In the genomic region with DNA sequence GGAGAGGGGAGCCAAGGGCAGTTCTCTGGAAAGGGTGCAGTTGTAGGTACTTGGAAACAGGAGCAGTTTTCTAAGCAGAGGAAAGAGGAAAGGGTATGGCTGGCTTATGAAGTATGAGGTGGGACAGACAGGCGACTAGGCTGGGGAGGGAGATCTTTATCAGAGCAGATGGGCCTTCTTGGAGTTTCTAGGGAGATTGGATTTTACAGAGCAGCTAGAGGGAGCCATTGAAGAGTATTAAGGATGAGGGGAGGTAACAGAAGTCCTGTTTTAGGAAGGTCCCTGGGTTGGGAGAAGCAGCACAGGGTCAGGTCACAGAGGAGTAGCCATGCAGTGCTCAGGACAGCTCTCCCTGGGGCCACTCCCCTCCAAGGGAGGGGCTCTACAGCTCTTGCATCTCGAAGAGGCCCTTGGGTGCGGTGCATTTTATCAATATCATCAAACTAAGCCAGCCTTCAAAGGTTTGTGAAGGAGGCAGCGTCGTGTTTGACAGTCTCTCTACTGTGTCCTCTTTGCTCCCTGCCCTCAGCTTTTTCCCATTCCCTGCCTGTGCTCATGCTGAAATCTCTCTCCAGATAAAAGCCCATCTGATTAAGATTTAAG, we compare ENCODE assay signal across 13 cellular contexts.
DNase-seq lines count a peak whose midpoint lies in the region; TF ChIP-seq lines count a peak whose summit lies in the region.
"Had no signal": no experiment of that assay in that cellular context is flagged by ENCODE, and none has a peak within 500 bp of the region (broad histone marks: within the 10 kb centered on the region; RNA-seq: fewer than 3 reads in every experiment).

No MANE protein-coding gene starts in this region.

- H3K9me3 ChIP-seq in sigmoid colon (no peaks in the 10 kb centered on the region), osteoblast (ENCODE audit: low read depth, low read length) (no peaks in the 10 kb centered on the region)
- H3K9me3 ChIP-seq: HAP-1 had no signal

- no peak overlapping the region for H2AFZ ChIP-seq in osteoblast (ENCODE audit: low read length)

- no peak for TF ChIP-seq POLR2A in sigmoid colon (IDR thresholded peaks at IDR 0.05)

- intact Hi-C loops in sigmoid colon (cut with DNase I) (loop anchor here (5.0 kb wide), 1 partner anchor 33 kb away; no protein-coding TSS in a partner anchor), posterior vena cava (cut with DNase I) (no loop called here)

- H3K27me3 ChIP-seq in sigmoid colon (no peaks in the 10 kb centered on the region), osteoblast (ENCODE audit: insufficient read depth, low read length) (no peaks in the 10 kb centered on the region)

- DNase-seq in DMS 273 treated with DMSO at 0.1 percent for 48 hours (lab: John Stamatoyannopoulos, UW) (peak; percentile 92), NCI-H82 (lab: John Stamatoyannopoulos, UW) (peak; percentile 38), iPS-NIHi7 (ENCODE audit: extremely low spot score) (peak; percentile 35), sigmoid colon (no peak), COLO829 (ENCODE audit: low spot score) (no peak), posterior vena cava (ENCODE audit: low spot score) (no peak), osteoblast (ENCODE audit: insufficient read length, low spot score, missing footprints) (no peak)
- DNase-seq: AML-193, cerebellar nuclear complex, endodermal cell, NCI-H1694 had no signal

- no peak for TF ChIP-seq EP300 in sigmoid colon (IDR thresholded peaks at IDR 0.05)

- H3K27ac ChIP-seq in sigmoid colon (peak overlapping the region; percentile 18 to 73 (median 52)), osteoblast (ENCODE audit: low read depth, low read length) (no peak overlapping the region)
- H3K27ac ChIP-seq: VCaP had no signal

- no peak overlapping the region for H3K4me2 ChIP-seq in osteoblast (ENCODE audit: insufficient read depth, low read length)

- WGBS in sigmoid colon, 2 donors: 62 to 80% methylated on average over 5 of the region's 5 CpGs

- no peaks in the 10 kb centered on the region for H3K36me3 ChIP-seq in sigmoid colon
- H3K36me3 ChIP-seq in osteoblast (ENCODE audit: insufficient read depth, low read length): no peaks in the 10 kb centered on the region
- H3K36me3 ChIP-seq: HAP-1 had no signal

- no peaks in the 10 kb centered on the region for H4K20me1 ChIP-seq in osteoblast (ENCODE audit: insufficient read depth, low read length)

- TF ChIP-seq CTCF in sigmoid colon (IDR thresholded peaks at IDR 0.05): no peak
- TF ChIP-seq CTCF in osteoblast (IDR thresholded peaks at IDR 0.05; ENCODE audit: extremely low read depth, low read depth, low read length): no peak

- no peaks in the 10 kb centered on the region for H3K79me2 ChIP-seq in osteoblast (ENCODE audit: insufficient read depth, low read length)

- H3K4me1 ChIP-seq in sigmoid colon (peaks cover 4 to 94% (median 83%) of the 10 kb centered on the region in 4 donors), osteoblast (ENCODE audit: insufficient read depth, low read length) (no peaks in the 10 kb centered on the region)

- H3K4me3 ChIP-seq in sigmoid colon: no peak overlapping the region
- no peak overlapping the region for H3K4me3 ChIP-seq in osteoblast (ENCODE audit: insufficient read depth, low read length)
- H3K4me3 ChIP-seq: HAP-1 had no signal

Comparison
In these comparisons a context has a peak if more than half of its experiments do, and no peak if none do; other contexts are left out.
1. DNase-seq: peak in DMS 273 treated with DMSO at 0.1 percent for 48 hours (single experiment), NCI-H82 (single experiment) and iPS-NIHi7 (single experiment); none in sigmoid colon (single experiment), COLO829 (single experiment), posterior vena cava (single experiment) and osteoblast (single experiment).